ENCODE assay signal across 15 cellular contexts in genomic region chr7:157604661-157605381, GRCh38.
DNase-seq lines count a peak whose midpoint lies in the region; ATAC-seq and TF ChIP-seq lines count a peak whose summit lies in the region.
"Had no signal": no experiment of that assay in that cellular context is flagged by ENCODE, and none has a peak within 500 bp of the region (broad histone marks: within the 10 kb centered on the region; RNA-seq: fewer than 3 reads in every experiment).

No MANE protein-coding gene starts in this region.

- no peaks in the 10 kb centered on the region for H3F3A ChIP-seq in neural progenitor cell (ENCODE audit: low read depth)

- no peak for TF ChIP-seq POLR2A in spleen (IDR thresholded peaks at IDR 0.05)

- WGBS in spleen, 5 donors, result 90 to 93% (median 92%) methylated on average over 14 to 21 of the region's 21 CpGs

- TF ChIP-seq CTCF in WTC11 (IDR thresholded peaks at IDR 0.05) (no peak), neural progenitor cell (IDR thresholded peaks at IDR 0.05) (no peak), spleen (IDR thresholded peaks at IDR 0.05 in 8 of 11, conservative IDR thresholded peaks at IDR 0.05 in 3 of 11) (no peak)

- H3K27me3 ChIP-seq in BLaER1 treated with 17β-estradiol and CSF1 and Interleukin-3, amounts not matched to agents 10 nM and 100 nM, result no peaks in the 10 kb centered on the region
- H3K27me3 ChIP-seq in neural progenitor cell (peaks cover 61% of the 10 kb centered on the region), spleen (replicated peaks in 1 of 7) (peaks cover 0 to 30% (median 0%) of the 10 kb centered on the region in 7 donors)
- H3K27me3 ChIP-seq: BE2C had no signal

- H2AFZ ChIP-seq in neural progenitor cell (replicated peaks), result no peak overlapping the region
- H2AFZ ChIP-seq: GM23338 had no signal

- H3K27ac ChIP-seq in BLaER1 treated with 17β-estradiol and CSF1 and Interleukin-3, amounts not matched to agents 10 nM and 100 nM, result no peak overlapping the region
- H3K27ac ChIP-seq in neural progenitor cell (no peak overlapping the region), spleen (no peak overlapping the region)
- H3K27ac ChIP-seq: A549 had no signal

- no peaks in the 10 kb centered on the region for H3K4me1 Mint-ChIP-seq in WTC11
- H3K4me1 Mint-ChIP-seq in neural progenitor cell, result peaks cover 11% of the 10 kb centered on the region
- H3K4me1 Mint-ChIP-seq in activated CD4-positive, alpha-beta T cell treated with anti-CD3 and anti-CD28 coated beads, Interleukin-2, amount 10 ng/mL, durations not matched to agents 7 days and 5 days, result peaks cover 2% of the 10 kb centered on the region
- H3K4me1 Mint-ChIP-seq: CD8-positive, alpha-beta memory T cell; GM23338 had no signal

- H3K27ac Mint-ChIP-seq in WTC11, result no peak overlapping the region
- H3K27ac Mint-ChIP-seq in neural progenitor cell, result peak overlapping the region; percentile 47
- no peak overlapping the region for H3K27ac Mint-ChIP-seq in activated CD4-positive, alpha-beta T cell treated with anti-CD3 and anti-CD28 coated beads, Interleukin-2, amount 10 ng/mL, durations not matched to agents 7 days and 5 days
- H3K27ac Mint-ChIP-seq: GM23338 had no signal

- POLR2A ChIA-PET in WTC11 (lab: Charles Lee), result interaction anchor here (0.6 kb wide), 1 partner anchor 216 kb away, joined by 4 read pairs; no protein-coding TSS in a partner anchor
- POLR2A ChIA-PET in activated CD4-positive, alpha-beta T cell treated with anti-CD3 and anti-CD28 coated beads, Interleukin-2, amount 10 ng/mL, durations not matched to agents 7 days and 5 days (lab: Charles Lee), result no interaction called here

- no peaks in the 10 kb centered on the region for H4K20me1 ChIP-seq in BLaER1 treated with 17β-estradiol and CSF1 and Interleukin-3, amounts not matched to agents 10 nM and 100 nM
- H4K20me1 ChIP-seq in neural progenitor cell (ENCODE audit: low read depth), result no peaks in the 10 kb centered on the region

- DNase-seq in WTC11 (ENCODE audit: low spot score) (peak; percentile 6), neural progenitor cell (ENCODE audit: low spot score) (no peak), spleen (peak; percentile 64), NCI-H1092 (lab: John Stamatoyannopoulos, UW) (no peak)
- no peak for DNase-seq in activated CD4-positive, alpha-beta T cell treated with anti-CD3 and anti-CD28 coated beads, Interleukin-2, amount 10 ng/mL, durations not matched to agents 7 days and 5 days
- DNase-seq: BE2C; Caco-2; CD8-positive, alpha-beta memory T cell; DMS53; H7 had no signal

- no peak overlapping the region for H3K4me3 Mint-ChIP-seq in WTC11
- H3K4me3 Mint-ChIP-seq in neural progenitor cell, result peak overlapping the region; percentile 20
- H3K4me3 Mint-ChIP-seq in activated CD4-positive, alpha-beta T cell treated with anti-CD3 and anti-CD28 coated beads, Interleukin-2, amount 10 ng/mL, durations not matched to agents 7 days and 5 days, result no peak overlapping the region
- H3K4me3 Mint-ChIP-seq: CD8-positive, alpha-beta memory T cell; GM23338 had no signal

- no peak overlapping the region for H3K4me3 ChIP-seq in BLaER1 treated with 17β-estradiol and CSF1 and Interleukin-3, amounts not matched to agents 10 nM and 100 nM
- H3K4me3 ChIP-seq in neural progenitor cell, result no peak overlapping the region
- no peak overlapping the region for H3K4me3 ChIP-seq in spleen
- H3K4me3 ChIP-seq: A549, GM23338 had no signal

- peaks cover 14% of the 10 kb centered on the region for H3K36me3 Mint-ChIP-seq in WTC11
- peaks cover 36% of the 10 kb centered on the region for H3K36me3 Mint-ChIP-seq in neural progenitor cell
- no peaks in the 10 kb centered on the region for H3K36me3 Mint-ChIP-seq in activated CD4-positive, alpha-beta T cell treated with anti-CD3 and anti-CD28 coated beads, Interleukin-2, amount 10 ng/mL, durations not matched to agents 7 days and 5 days (ENCODE audit: low read depth)
- H3K36me3 Mint-ChIP-seq: CD8-positive, alpha-beta memory T cell had no signal

- H3K9me3 ChIP-seq in BLaER1 treated with 17β-estradiol and CSF1 and Interleukin-3, amounts not matched to agents 10 nM and 100 nM (replicated peaks in 1 of 11), result peaks cover 0 to 12% (median 7%) of the 10 kb centered on the region in 11 experiments; a peak in 15 of 22 replicates
- H3K9me3 ChIP-seq in neural progenitor cell (ENCODE audit: low read depth) (no peaks in the 10 kb centered on the region), spleen (peaks cover 0 to 13% (median 0%) of the 10 kb centered on the region in 8 donors)
- H3K9me3 ChIP-seq: A549, BE2C, Caco-2 had no signal

- no peaks in the 10 kb centered on the region for H3K36me3 ChIP-seq in BLaER1 treated with 17β-estradiol and CSF1 and Interleukin-3, amounts not matched to agents 10 nM and 100 nM
- H3K36me3 ChIP-seq in neural progenitor cell, result no peaks in the 10 kb centered on the region
- H3K36me3 ChIP-seq in spleen, result no peaks in the 10 kb centered on the region
- H3K36me3 ChIP-seq: BE2C had no signal

- H3K9ac ChIP-seq in BLaER1 treated with 17β-estradiol and CSF1 and Interleukin-3, amounts not matched to agents 10 nM and 100 nM, result no peak overlapping the region
- no peak overlapping the region for H3K9ac ChIP-seq in neural progenitor cell

- H3K9me3 Mint-ChIP-seq in WTC11, result peaks cover 18% of the 10 kb centered on the region
- H3K9me3 Mint-ChIP-seq in neural progenitor cell, result no peaks in the 10 kb centered on the region
- H3K9me3 Mint-ChIP-seq in activated CD4-positive, alpha-beta T cell treated with anti-CD3 and anti-CD28 coated beads, Interleukin-2, amount 10 ng/mL, durations not matched to agents 7 days and 5 days, result no peaks in the 10 kb centered on the region

- peaks cover 93% of the 10 kb centered on the region for H3K27me3 Mint-ChIP-seq in WTC11 (ENCODE audit: low read depth)
- H3K27me3 Mint-ChIP-seq in neural progenitor cell (ENCODE audit: insufficient read depth, low read depth), result peaks cover 20% of the 10 kb centered on the region
- H3K27me3 Mint-ChIP-seq in activated CD4-positive, alpha-beta T cell treated with anti-CD3 and anti-CD28 coated beads, Interleukin-2, amount 10 ng/mL, durations not matched to agents 7 days and 5 days, result peaks cover 4% of the 10 kb centered on the region

- CTCF ChIA-PET in WTC11 (lab: Charles Lee), result no interaction called here
- CTCF ChIA-PET in activated CD4-positive, alpha-beta T cell treated with anti-CD3 and anti-CD28 coated beads, Interleukin-2, amount 10 ng/mL, durations not matched to agents 7 days and 5 days (lab: Charles Lee), result no interaction called here

- ATAC-seq in WTC11, result no peak
- no peak for ATAC-seq in HG02840 (IDR thresholded peaks at IDR 0.05; ENCODE audit: low FRiP score, unreplicated experiment)
- ATAC-seq: A549, GM23338, HepG2 had no signal

- no peaks in the 10 kb centered on the region for H3K79me2 ChIP-seq in neural progenitor cell (ENCODE audit: low read depth)

- H3K4me2 ChIP-seq in BLaER1 treated with 17β-estradiol and CSF1 and Interleukin-3, amounts not matched to agents 10 nM and 100 nM, result peak overlapping the region in 6 of 11 experiments; percentile 14 to 47 (median 24); a peak in 8 of 22 replicates
- no peak overlapping the region for H3K4me2 ChIP-seq in neural progenitor cell
- H3K4me2 ChIP-seq: A549, GM23338 had no signal

- intact Hi-C loops in spleen (cut with DNase I; ENCODE audit: low total_unique reads), result no loop called here

- H3K4me1 ChIP-seq in BLaER1 treated with 17β-estradiol and CSF1 and Interleukin-3, amounts not matched to agents 10 nM and 100 nM, result peaks cover 0 to 51% (median 21%) of the 10 kb centered on the region in 10 experiments; a peak in 13 of 20 replicates
- no peaks in the 10 kb centered on the region for H3K4me1 ChIP-seq in neural progenitor cell
- no peaks in the 10 kb centered on the region for H3K4me1 ChIP-seq in spleen
- H3K4me1 ChIP-seq: A549, BE2C had no signal

TF ChIP-seq in WTC11, 78 proteins besides CTCF, POLR2A, EP300 and RAD21 (continues in another document):
- no peak for TF ChIP-seq ATF6 (CRISPR knock-in tag; IDR thresholded peaks at IDR 0.05)
- TF ChIP-seq MAX (CRISPR knock-in tag; IDR thresholded peaks at IDR 0.05), result no peak
- no peak for TF ChIP-seq FOXK1 (CRISPR knock-in tag; IDR thresholded peaks at IDR 0.05)
- no peak for TF ChIP-seq FOXJ3 (CRISPR knock-in tag; IDR thresholded peaks at IDR 0.05; ENCODE audit: borderline replicate concordance)
- no peak for TF ChIP-seq ZNF281 (CRISPR knock-in tag; IDR thresholded peaks at IDR 0.05)

Comparison
In these comparisons a context has a peak if more than half of its experiments do, and no peak if none do; other contexts are left out.
1. DNase-seq: peak in WTC11 (single experiment) and spleen (single experiment); none in neural progenitor cell (single experiment), NCI-H1092 (single experiment) and activated CD4-positive, alpha-beta T cell treated with anti-CD3 and anti-CD28 coated beads, Interleukin-2, amount 10 ng/mL, durations not matched to agents 7 days and 5 days (single experiment).